30 cellular contexts compared by ENCODE assay signal in genomic region chr10:67477868-67478267, GRCh38.
"Had no signal": no experiment of that assay in that cellular context is flagged by ENCODE, and none has a peak within 500 bp of the region (broad histone marks: within the 10 kb centered on the region; RNA-seq: fewer than 3 reads in every experiment).

No MANE protein-coding gene starts in this region.

- H3K9me3 ChIP-seq: neutrophil, ovary, testis, transverse colon, upper lobe of right lung, uterus had no signal

- DNase-seq: naive thymus-derived CD8-positive, alpha-beta T cell; nephron progenitor cell; nucleus accumbens; ovary; posterior cingulate gyrus; psoas muscle; right cardiac atrium; spleen; stimulated activated CD4-positive, alpha-beta T cell treated with anti-CD3 and anti-CD28 coated beads, Interleukin-12 subunit alpha, Interleukin-12 subunit beta, amount 100 ng/mL, for 4 hours; stimulated activated CD4-positive, alpha-beta T cell treated with anti-CD3 and anti-CD28 coated beads, Interleukin-1b, Interleukin-23, amount 100 ng/mL, for 48 hours; stimulated activated CD4-positive, alpha-beta T cell treated with anti-CD3 and anti-CD28 coated beads, Interleukin-4, amount 100 ng/mL, for 1 hour; stimulated activated CD4-positive, alpha-beta T cell treated with anti-CD3 and anti-CD28 coated beads, Interleukin-4, amount 100 ng/mL, for 4 hours; stimulated activated CD8-positive, alpha-beta memory T cell treated with anti-CD3 and anti-CD28 coated beads, Interleukin-4, amount 100 ng/mL, for 48 hours; stimulated activated naive CD4-positive, alpha-beta T cell; stimulated activated naive CD8-positive, alpha-beta T cell treated with anti-CD3 and anti-CD28 coated beads, Interleukin-15, amount 100 ng/mL, for 72 hours; stimulated activated naive CD8-positive, alpha-beta T cell treated with anti-CD3 and anti-CD28 coated beads, Interleukin-15, Interleukin-2, amounts not matched to agents 100 U/mL and 50 U/mL, for 24 hours; substantia nigra; testis; tibial artery; transverse colon; upper lobe of right lung; uterus had no signal

- H3K9ac ChIP-seq: parathyroid adenoma had no signal

- H3K27ac ChIP-seq: neutrophil, ovary, parathyroid adenoma, psoas muscle, skin epidermis, spleen, suprapubic skin, testis, tibial artery, transverse colon, upper lobe of right lung, uterus had no signal

- H3K4me3 ChIP-seq: ovary, psoas muscle, skin epidermis, smooth muscle cell, spleen, suprapubic skin, testis, tibial artery, transverse colon, upper lobe of right lung, uterus had no signal

- H2AFZ ChIP-seq: parathyroid adenoma had no signal

- H3K27me3 ChIP-seq: neutrophil, ovary, spleen, suprapubic skin, testis, tibial artery, transverse colon, upper lobe of right lung, uterus had no signal

- H3K79me2 ChIP-seq: parathyroid adenoma had no signal

- ATAC-seq: naive thymus-derived CD8-positive, alpha-beta T cell; natural killer cell treated with Interleukin-12 subunit alpha and Interleukin-12 subunit beta and Interleukin-15 and Interleukin-18, amount 100 ng/mL, for 72 hours; psoas muscle; right cardiac atrium; sciatic nerve; stimulated activated memory B cell treated with anti-CD40 and anti-IgM and Interleukin-4, amounts not matched to agents 10 μg/mL and 1 μg/mL and 100 μg/mL, for 72 hours; stimulated activated naive CD8-positive, alpha-beta T cell treated with anti-CD3 and anti-CD28 coated beads, Interleukin-15, amount 100 ng/mL, for 72 hours; stimulated activated naive CD8-positive, alpha-beta T cell treated with anti-CD3 and anti-CD28 coated beads, Interleukin-15, Interleukin-2, amounts not matched to agents 100 U/mL and 50 U/mL, for 24 hours had no signal

- H3K36me3 ChIP-seq: neutrophil, ovary, spleen, suprapubic skin, tibial artery, transverse colon, upper lobe of right lung, uterus had no signal

- H3K4me1 ChIP-seq: parathyroid adenoma, psoas muscle, spleen, suprapubic skin, testis, tibial artery, transverse colon, upper lobe of right lung, uterus had no signal

- H3K4me2 ChIP-seq: smooth muscle cell had no signal
